ENCODE assay signal across 24 cellular contexts in genomic region chr9:114051281-114051680, GRCh38. TPM values are rescaled to one million over a fixed set of nuclear protein-coding genes. Genes with fewer than 3 reads are reported as not detected.
DNase-seq lines count a peak whose midpoint lies in the region; ATAC-seq and TF ChIP-seq lines count a peak whose summit lies in the region.
"Had no signal": no experiment of that assay in that cellular context is flagged by ENCODE, and none has a peak within 500 bp of the region (broad histone marks: within the 10 kb centered on the region; RNA-seq: fewer than 3 reads in every experiment).

No MANE protein-coding gene starts in this region.

- H3K4ac ChIP-seq in H9 (ENCODE audit: low read depth, low read length) = no peak overlapping the region

- H3K9me3 Mint-ChIP-seq in H9 = no peaks in the 10 kb centered on the region
- no peaks in the 10 kb centered on the region for H3K9me3 Mint-ChIP-seq in activated T-cell treated with anti-CD3 and anti-CD28 coated beads, Interleukin-2, amount 50 U/mL, for 72 hours
- H3K9me3 Mint-ChIP-seq: CD8-positive, alpha-beta T cell; IgD-negative memory B cell had no signal

- DNase-seq in H9 (peak; percentile 17), islet precursor cell (peak; percentile 43), ovary (peak in 3 of 5 donors; percentile 2 to 17 (median 9)), testis (peak; percentile 6), Kasumi-1 (lab: John Stamatoyannopoulos, UW) (no peak), amygdala (lab: John Stamatoyannopoulos, UW) (no peak)
- DNase-seq in activated T-cell treated with anti-CD3 and anti-CD28 coated beads, Interleukin-2, amount 50 U/mL, for 72 hours = no peak
- DNase-seq: Caco-2; NCI-H1048; NCI-H1417; NCI-H1694; NCI-H2029 treated with DMSO at 0.1 percent for 48 hours; NCI-H446 treated with DMSO at 0.1 percent for 48 hours; NCI-H526; NCI-H82; NK-92 treated with Interleukin-12 subunit alpha and Interleukin-12 subunit beta, amount 100 ng/mL, for 24 hours; PC-9; Right ventricle myocardium superior had no signal

- H3K36me3 ChIP-seq in ovary = no peaks in the 10 kb centered on the region
- no peaks in the 10 kb centered on the region for H3K36me3 ChIP-seq in testis (ENCODE audit: low read depth, missing control alignments)

- H3K14ac ChIP-seq in H9 (ENCODE audit: insufficient read depth, low read length) = no peak overlapping the region

- H3K4me1 ChIP-seq in H9 (ENCODE audit: insufficient read depth, low read length) = no peaks in the 10 kb centered on the region
- H3K4me1 ChIP-seq in ovary (ENCODE audit: insufficient read depth) = no peaks in the 10 kb centered on the region
- no peaks in the 10 kb centered on the region for H3K4me1 ChIP-seq in testis
- H3K4me1 ChIP-seq: Caco-2, SJSA1 had no signal

- H3K4me2 ChIP-seq in H9 (ENCODE audit: insufficient read depth, insufficient read length, low read length) = no peak overlapping the region
- H3K4me2 ChIP-seq: KMS-11, PC-9 had no signal

- H4K20me1 ChIP-seq in H9 (ENCODE audit: control insufficient read depth, insufficient read depth, insufficient read length) = no peaks in the 10 kb centered on the region

- no peak overlapping the region for H2BK15ac ChIP-seq in H9 (ENCODE audit: low read depth, low read length)

- H3K4me1 Mint-ChIP-seq in H9 = peaks cover 2 to 12% of the 10 kb centered on the region in 2 experiments
- no peaks in the 10 kb centered on the region for H3K4me1 Mint-ChIP-seq in activated T-cell treated with anti-CD3 and anti-CD28 coated beads, Interleukin-2, amount 50 U/mL, for 72 hours (ENCODE audit: low read depth)
- H3K4me1 Mint-ChIP-seq: IgD-negative memory B cell had no signal

- H2BK120ac ChIP-seq in H9 (ENCODE audit: low read depth, low read length, poor library complexity, severe bottlenecking) = no peak overlapping the region

- no peak overlapping the region for H3K27ac ChIP-seq in H9 (ENCODE audit: insufficient read length, low read depth, low read length)
- H3K27ac ChIP-seq in ovary = no peak overlapping the region
- H3K27ac ChIP-seq in testis = no peak overlapping the region
- H3K27ac ChIP-seq: C4-2B, KMS-11, PC-9, SJSA1 had no signal

- H2AK5ac ChIP-seq in H9 (ENCODE audit: insufficient read length, low read length) = no peak overlapping the region

- no peak overlapping the region for H4K5ac ChIP-seq in H9 (ENCODE audit: insufficient read length, low read depth, low read length)

- no peak overlapping the region for H2BK12ac ChIP-seq in H9 (ENCODE audit: insufficient read length, low read depth, low read length)

- H3K18ac ChIP-seq in H9 (ENCODE audit: insufficient read length, low read depth, low read length) = no peak overlapping the region

- no peak overlapping the region for H2BK20ac ChIP-seq in H9 (ENCODE audit: low read depth, low read length, poor library complexity, severe bottlenecking)

- no peak overlapping the region for H3K56ac ChIP-seq in H9 (ENCODE audit: insufficient read length, low read depth, low read length)

- TF ChIP-seq EP300 in ovary (IDR thresholded peaks at IDR 0.05) = no peak

- no peak overlapping the region for H3K4me3 Mint-ChIP-seq in H9
- no peak overlapping the region for H3K4me3 Mint-ChIP-seq in activated T-cell treated with anti-CD3 and anti-CD28 coated beads, Interleukin-2, amount 50 U/mL, for 72 hours
- H3K4me3 Mint-ChIP-seq: CD8-positive, alpha-beta T cell; IgD-negative memory B cell had no signal

- no peak overlapping the region for H4K91ac ChIP-seq in H9 (ENCODE audit: insufficient read length, low read depth, low read length)

- H3K23ac ChIP-seq in H9 (ENCODE audit: insufficient read length, low read depth, low read length) = no peak overlapping the region

- WGBS in H9 (ENCODE audit: extremely low coverage, insufficient read length, low lambda C conversion rate) = no CpG with 5 or more reads among the region's 15 CpGs
- 93 to 95% (median 94%) methylated on average over 15 of the region's 15 CpGs for WGBS in ovary, 3 donors
- 87 to 95% methylated on average over 8 to 15 of the region's 15 CpGs for WGBS in testis, 2 donors

- no peak overlapping the region for H3T11ph ChIP-seq in H9 (ENCODE audit: low read length)

- H3K27me3 Mint-ChIP-seq in H9 (ENCODE audit: low read depth) = no peaks in the 10 kb centered on the region
- no peaks in the 10 kb centered on the region for H3K27me3 Mint-ChIP-seq in activated T-cell treated with anti-CD3 and anti-CD28 coated beads, Interleukin-2, amount 50 U/mL, for 72 hours (ENCODE audit: low read depth)

- H2AFZ ChIP-seq in H9 (ENCODE audit: low read length) = no peak overlapping the region
- H2AFZ ChIP-seq: PC-9 had no signal

- H3K9me3 ChIP-seq in H9 (ENCODE audit: control insufficient read depth, low read depth, low read length) (no peaks in the 10 kb centered on the region), ovary (no peaks in the 10 kb centered on the region), testis (no peaks in the 10 kb centered on the region)
- H3K9me3 ChIP-seq: Caco-2, SJSA1 had no signal

- TF ChIP-seq POLR2A in ovary (IDR thresholded peaks at IDR 0.05) = no peak
- no peak for TF ChIP-seq POLR2A in testis (IDR thresholded peaks at IDR 0.05)

- H3K79me1 ChIP-seq in H9 (ENCODE audit: insufficient read depth, low read depth, low read length, poor library complexity, severe bottlenecking) = no peaks in the 10 kb centered on the region

- H3K79me2 ChIP-seq in H9 (ENCODE audit: insufficient read depth, low read length) = no peaks in the 10 kb centered on the region

- intact Hi-C loops in ovary (cut with DNase I) (no loop called here), testis (cut with DNase I; ENCODE audit: low total_unique reads) (no loop called here)

- H3K27me3 ChIP-seq in H9 (ENCODE audit: insufficient read depth, low read length) (no peaks in the 10 kb centered on the region), ovary (no peaks in the 10 kb centered on the region), testis (no peaks in the 10 kb centered on the region)
- H3K27me3 ChIP-seq: SJSA1 had no signal

- peaks cover 16 to 50% (median 46%) of the 10 kb centered on the region in 3 experiments; a peak in 6 of 7 replicates for H3K36me3 Mint-ChIP-seq in H9 (ENCODE audit: insufficient read depth in 1 of 3, low read depth in 3 of 3)
- H3K36me3 Mint-ChIP-seq in activated T-cell treated with anti-CD3 and anti-CD28 coated beads, Interleukin-2, amount 50 U/mL, for 72 hours (ENCODE audit: insufficient read depth in 2 of 2) = no peaks in the 10 kb centered on the region

- H3K27ac Mint-ChIP-seq in H9 = no peak overlapping the region
- no peak overlapping the region for H3K27ac Mint-ChIP-seq in activated T-cell treated with anti-CD3 and anti-CD28 coated beads, Interleukin-2, amount 50 U/mL, for 72 hours
- H3K27ac Mint-ChIP-seq: CD8-positive, alpha-beta T cell; IgD-negative memory B cell had no signal

- no peaks in the 10 kb centered on the region for H3K23me2 ChIP-seq in H9 (ENCODE audit: insufficient read length, low read depth, low read length, poor library complexity, severe bottlenecking)

- TF ChIP-seq CTCF in H9 (conservative IDR thresholded peaks at IDR 0.05) (no peak), ovary (IDR thresholded peaks at IDR 0.05) (no peak), testis (IDR thresholded peaks at IDR 0.05) (no peak)

- H4K8ac ChIP-seq in H9 (replicated peaks; ENCODE audit: insufficient read length, low read depth, low read length) = no peak overlapping the region

- H3K9ac ChIP-seq in H9 (ENCODE audit: extremely low read depth, insufficient read length, low read length) = no peak overlapping the region
- H3K9ac ChIP-seq: KMS-11 had no signal

- no peak overlapping the region for H3K4me3 ChIP-seq in ovary
- H3K4me3 ChIP-seq in testis = no peak overlapping the region
- H3K4me3 ChIP-seq: PC-9, SJSA1 had no signal

- no peak for ATAC-seq in activated T-cell treated with anti-CD3 and anti-CD28 coated beads, Interleukin-2, amount 50 U/mL, for 72 hours (replicated peaks in 1 of 2)
- ATAC-seq: CD8-positive, alpha-beta T cell had no signal

- no peak overlapping the region for H2BK5ac ChIP-seq in H9 (ENCODE audit: insufficient read length, low read length)

RNA-seq across cellular contexts. Expression of gene AMBP, which starts 26.8 kb away (rescaled TPM):
- total RNA-seq in H9 (2021) = 0.20 and 0.81 TPM in 2 replicates
- 1 to 10 TPM in 1 of 7 donors, under 1 TPM in 4, not detected in 2; 0.30 to 3.9 (median 0.69) TPM for total RNA-seq in ovary
- polyA plus RNA-seq in ovary = under 1 TPM in 1 of 2 donors, not detected in 1; 0.15 TPM
- under 1 TPM; 0.47 to 0.68 TPM for total RNA-seq in testis
- polyA plus RNA-seq in testis (ENCODE audit: insufficient read depth, low read depth, low replicate concordance) = 0.88 TPM
- not detected for total RNA-seq in activated T-cell treated with anti-CD3 and anti-CD28 coated beads, Interleukin-2, amount 50 U/mL, for 72 hours
- total RNA-seq: A673; CD8-positive, alpha-beta T cell; PC-9 had no signal
- polyA plus RNA-seq: IgD-negative memory B cell had no signal

RNA-seq across cellular contexts. Expression of gene KIF12, which starts 47.8 kb away (rescaled TPM):
- total RNA-seq in H9 (2021) = 1.8 and 3.3 TPM in 2 replicates
- 10 to 100 TPM in 1 of 7 donors, 1 to 10 TPM in 4, under 1 TPM in 2; 0.78 to 17.8 (median 2.0) TPM for total RNA-seq in ovary
- under 1 TPM in 1 of 2 donors, not detected in 1; 0.54 TPM for polyA plus RNA-seq in ovary
- 1 to 10 TPM; 5.4 to 9.2 TPM for total RNA-seq in testis
- polyA plus RNA-seq in testis (ENCODE audit: insufficient read depth, low read depth, low replicate concordance) = 7.1 TPM
- not detected for total RNA-seq in activated T-cell treated with anti-CD3 and anti-CD28 coated beads, Interleukin-2, amount 50 U/mL, for 72 hours
- total RNA-seq: A673; CD8-positive, alpha-beta T cell; PC-9; Right ventricle myocardium superior had no signal
- polyA plus RNA-seq: IgD-negative memory B cell had no signal

Comparison
In these comparisons a context has a peak if more than half of its experiments do, and no peak if none do; other contexts are left out.
1. DNase-seq: peak in H9 (single experiment), islet precursor cell (single experiment), ovary (3 of 5) and testis (single experiment); none in Kasumi-1 (0 of 2), amygdala (0 of 56) and activated T-cell treated with anti-CD3 and anti-CD28 coated beads, Interleukin-2, amount 50 U/mL, for 72 hours (0 of 2).